ENCODE assay signal across 8 cellular contexts in genomic region chr1:42913426-42914091, GRCh38. TPM values are rescaled to one million over a fixed set of nuclear protein-coding genes. Genes with fewer than 3 reads are reported as not detected.
A peak's percentile ranks its signal among the peaks of the same experiment; 100 is the strongest.
DNase-seq lines count a peak whose midpoint lies in the region; ATAC-seq and TF ChIP-seq lines count a peak whose summit lies in the region.

No MANE protein-coding gene starts in this region.

- peak overlapping the region in 1 of 6 donors; percentile 23 for H3K27ac Mint-ChIP-seq in naive B cell

- H3K4me3 ChIP-seq in esophagus squamous epithelium = no peak overlapping the region

- 38 to 40% methylated on average over 5 of the region's 5 CpGs for WGBS in esophagus squamous epithelium, 2 donors

- peaks cover 0 to 6% (median 0%) of the 10 kb centered on the region in 3 donors for H3K9me3 ChIP-seq in esophagus squamous epithelium

- intact Hi-C loops in esophagus squamous epithelium (cut with DNase I) = no loop called here

- peak overlapping the region in 2 of 4 donors; percentile 8 to 41 for H3K27ac ChIP-seq in esophagus squamous epithelium

- peak; percentile 62 for TF ChIP-seq CTCF in GM20000 (IDR thresholded peaks at IDR 0.05; ENCODE audit: extremely low read depth, missing control alignments)
- TF ChIP-seq CTCF in esophagus squamous epithelium (IDR thresholded peaks at IDR 0.05) = peak; percentile 49 to 96 (median 92)

- peak; percentile 89 to 96 for ATAC-seq in naive B cell (ENCODE audit: low read depth in 2 of 2)
- ATAC-seq in HG02852 (IDR thresholded peaks at IDR 0.05; ENCODE audit: unreplicated experiment) = no peak
- ATAC-seq in GM21737 (IDR thresholded peaks at IDR 0.05; ENCODE audit: unreplicated experiment) = no peak

- H3K4me1 ChIP-seq in esophagus squamous epithelium = peaks cover 0 to 9% (median 8%) of the 10 kb centered on the region in 3 donors

- peaks cover 0 to 28% (median 13%) of the 10 kb centered on the region in 7 donors for H3K9me3 Mint-ChIP-seq in naive B cell

- TF ChIP-seq POLR2A in esophagus squamous epithelium (IDR thresholded peaks at IDR 0.05) = no peak

- DNase-seq in CD1c-positive myeloid dendritic cell (ENCODE audit: extremely low spot score) = peak; percentile 87
- DNase-seq in GM20000 (ENCODE audit: low spot score) = peak; percentile 80
- DNase-seq in NCI-H446 (lab: John Stamatoyannopoulos, UW) = peak; percentile 77 to 87
- DNase-seq in activated CD4-positive, CD25-positive, alpha-beta regulatory T cell treated with anti-CD3 and anti-CD28 coated beads, Interleukin-2, amount 50 U/mL, for 16 hours (ENCODE audit: low read depth, low spot score) = peak; percentile 38
- DNase-seq in esophagus squamous epithelium (lab: John Stamatoyannopoulos, UW) = no peak
- DNase-seq in naive B cell = peak; percentile 66

- no peaks in the 10 kb centered on the region for H3K27me3 Mint-ChIP-seq in naive B cell

- H3K4me1 Mint-ChIP-seq in naive B cell = peaks cover 10 to 19% (median 16%) of the 10 kb centered on the region in 3 donors

- H3K36me3 Mint-ChIP-seq in naive B cell = peaks cover 0 to 12% of the 10 kb centered on the region in 2 donors

- H3K4me3 Mint-ChIP-seq in naive B cell = peak overlapping the region in 2 of 8 donors; percentile 18 to 22

- no peaks in the 10 kb centered on the region for H3K36me3 ChIP-seq in esophagus squamous epithelium

- H3K27me3 ChIP-seq in esophagus squamous epithelium = peaks cover 0 to 4% (median 0%) of the 10 kb centered on the region in 4 donors

RNA-seq across cellular contexts. Expression of gene SLC2A1, which starts 45.1 kb away (rescaled TPM):
- 100 to 1,000 TPM; 238 to 883 (median 448) TPM for total RNA-seq in esophagus squamous epithelium
- polyA plus RNA-seq in naive B cell (ENCODE audit: low read depth in 6 of 6) = 100 to 1,000 TPM in 1 of 6 donors, 10 to 100 TPM in 5; 58.4 to 125 (median 89.7) TPM

Comparison
In these comparisons a context has a peak if more than half of its experiments do, and no peak if none do; other contexts are left out.
1. ATAC-seq: peak in naive B cell (2 of 2); none in HG02852 (single experiment) and GM21737 (single experiment).